ENCODE assay signal across 1 cellular context in genomic region chr12:31796270-31796951, GRCh38.
TF ChIP-seq lines count a peak whose summit lies in the region.

No MANE protein-coding gene starts in this region.

TF ChIP-seq in H1, 55 proteins besides CTCF, POLR2A, EP300 and RAD21:
- TF ChIP-seq SIN3A (conservative IDR thresholded peaks at IDR 0.05 in 1 of 2, IDR thresholded peaks at IDR 0.05 in 1 of 2; ENCODE audit: low read depth in 1 of 2, low read length in 2 of 2) (no peak), SRF (IDR thresholded peaks at IDR 0.05; ENCODE audit: low read depth, low read length) (peak; percentile 71; the same call in 1 of the 2 replicates)
